17 cellular contexts compared by ENCODE assay signal in the genomic region with DNA sequence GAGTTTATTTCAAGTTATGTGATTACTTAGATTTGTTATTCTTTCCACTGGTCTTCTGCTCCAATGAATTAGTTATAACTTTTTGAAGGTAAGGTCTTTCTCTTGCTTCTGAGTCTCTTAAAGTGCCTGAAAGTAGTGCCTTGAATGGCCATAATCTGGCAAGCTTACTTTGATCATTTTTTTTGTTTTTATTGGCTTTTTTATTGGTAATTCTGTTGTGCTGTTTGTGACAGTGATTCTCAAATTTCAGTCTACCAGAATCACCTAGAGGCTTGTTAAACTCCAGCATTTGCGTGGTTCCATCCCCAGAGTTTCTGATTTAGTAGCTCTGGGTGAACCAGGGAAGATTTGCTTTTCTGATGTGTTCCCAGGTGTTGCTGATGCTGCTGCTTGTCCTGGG.
"Had no signal": no experiment of that assay in that cellular context is flagged by ENCODE, and none has a peak within 500 bp of the region (broad histone marks: within the 10 kb centered on the region; RNA-seq: fewer than 3 reads in every experiment).

No MANE protein-coding gene starts in this region.

- ATAC-seq: body of pancreas; sciatic nerve; stimulated activated memory B cell treated with anti-CD40 and anti-IgM and Interleukin-4, amounts not matched to agents 10 μg/mL and 1 μg/mL and 100 μg/mL, for 72 hours had no signal

- H3K27me3 ChIP-seq: body of pancreas, testis, upper lobe of left lung had no signal

- DNase-seq: activated naive CD4-positive, alpha-beta T cell treated with Interleukin-2 at 50 U/mL for 16 hours; activated T-cell treated with anti-CD3 and anti-CD28 coated beads, Interleukin-2, amount 50 U/mL, for 1 hour; body of pancreas; foreskin melanocyte; left ventricle myocardium inferior; mammary epithelial cell; nucleus accumbens; small intestine; T-helper 1 cell; T-helper 9 cell; testis; upper lobe of left lung had no signal

- H3K27me3 Mint-ChIP-seq: stimulated activated memory B cell treated with anti-CD40 and anti-IgM and Interleukin-4, amounts not matched to agents 10 μg/mL and 1 μg/mL and 100 μg/mL, for 72 hours had no signal

- H3K4me3 ChIP-seq: body of pancreas, left ventricle myocardium inferior, testis, upper lobe of left lung had no signal

- H3K4me3 Mint-ChIP-seq: nephron; stimulated activated memory B cell treated with anti-CD40 and anti-IgM and Interleukin-4, amounts not matched to agents 10 μg/mL and 1 μg/mL and 100 μg/mL, for 72 hours had no signal

- H3K4me1 ChIP-seq: body of pancreas, left ventricle myocardium inferior, parathyroid adenoma, testis, upper lobe of left lung had no signal

- H3K4me1 Mint-ChIP-seq: nephron; stimulated activated memory B cell treated with anti-CD40 and anti-IgM and Interleukin-4, amounts not matched to agents 10 μg/mL and 1 μg/mL and 100 μg/mL, for 72 hours had no signal

- H3K27ac ChIP-seq: body of pancreas, left ventricle myocardium inferior, parathyroid adenoma, testis, upper lobe of left lung had no signal

- H3K9me3 ChIP-seq: body of pancreas, left ventricle myocardium inferior, testis, upper lobe of left lung had no signal

- H3K9me3 Mint-ChIP-seq: activated T-helper 2 cell treated with anti-CD3 and anti-CD28 coated beads, Interferon-gamma antibody, Interleukin-2, Interleukin-4, amounts not matched to agents 10 μg/mL and 5 μg/mL and 100 μg/mL, durations not matched to agents 14 hours and 24 hours and 36 hours; nephron; stimulated activated memory B cell treated with anti-CD40 and anti-IgM and Interleukin-4, amounts not matched to agents 10 μg/mL and 1 μg/mL and 100 μg/mL, for 72 hours had no signal

- H3K9ac ChIP-seq: parathyroid adenoma had no signal

- H3K27ac Mint-ChIP-seq: activated T-helper 2 cell treated with anti-CD3 and anti-CD28 coated beads, Interferon-gamma antibody, Interleukin-2, Interleukin-4, amounts not matched to agents 10 μg/mL and 5 μg/mL and 100 μg/mL, durations not matched to agents 14 hours and 24 hours and 36 hours; nephron had no signal
